In genomic region chr5:77449277-77449676, GRCh38 we compare ENCODE assay signal across 19 cellular contexts. TPM values are rescaled to one million over a fixed set of nuclear protein-coding genes. Genes with fewer than 3 reads are reported as not detected.
DNase-seq lines count a peak whose midpoint lies in the region; ATAC-seq, FAIRE-seq and TF ChIP-seq lines count a peak whose summit lies in the region.
"Had no signal": no experiment of that assay in that cellular context is flagged by ENCODE, and none has a peak within 500 bp of the region (broad histone marks: within the 10 kb centered on the region; RNA-seq: fewer than 3 reads in every experiment).

No MANE protein-coding gene starts in this region.

- H3K4me3 ChIP-seq in right atrium auricular region (no peak overlapping the region), heart left ventricle (no peak overlapping the region), aorta (ENCODE audit: low read length in 2 of 2) (no peak overlapping the region)
- H3K4me3 ChIP-seq: esophagus squamous epithelium, hepatocyte, skin epidermis, tibial nerve had no signal

- 58 to 74% (median 69%) methylated on average over 1 of the region's 1 CpG for WGBS in heart left ventricle, 4 donors
- 7 to 10% methylated on average over 1 of the region's 1 CpG for WGBS in aorta, 2 donors

- TF ChIP-seq CTCF in right atrium auricular region (IDR thresholded peaks at IDR 0.05) = no peak
- TF ChIP-seq CTCF in heart left ventricle (IDR thresholded peaks at IDR 0.05) = no peak

- DNase-seq in Right ventricle myocardium inferior (ENCODE audit: missing footprints) (no peak), right atrium auricular region (ENCODE audit: low spot score) (no peak), RPMI8226 (peak; percentile 81), heart left ventricle (no peak), aorta (peak in 1 of 2 donors; percentile 50), germinal center (ENCODE audit: low spot score) (no peak), RCC 7860 (ENCODE audit: low spot score) (no peak)
- DNase-seq: activated CD4-positive, alpha-beta T cell treated with anti-CD3 and anti-CD28 coated beads for 1 hour; activated CD8-positive, alpha-beta memory T cell treated with anti-CD3 and anti-CD28 coated beads, Interleukin-2, amount 50 U/mL, for 48 hours; CD4-positive, alpha-beta memory T cell; esophagus squamous epithelium; HCEC 1CT; kidney glomerular epithelial cell; NCI-H1105 treated with DMSO at 0.1 percent for 48 hours had no signal

- ATAC-seq in Right ventricle myocardium inferior (peak; percentile 84), heart left ventricle (peak; percentile 74 to 89 (median 84)), aorta (ENCODE audit: low FRiP score) (peak; percentile 57), GM21423 (IDR thresholded peaks at IDR 0.05; ENCODE audit: unreplicated experiment) (no peak)
- ATAC-seq: stimulated activated effector memory CD8-positive, alpha-beta T cell treated with anti-CD3 and anti-CD28 coated beads, Interleukin-12 subunit alpha, Interleukin-12 subunit beta, amount 100 ng/mL, for 72 hours had no signal

- no peak for TF ChIP-seq POLR2A in heart left ventricle (IDR thresholded peaks at IDR 0.05)

- intact Hi-C loops in Right ventricle myocardium inferior (cut with DNase I) (no loop called here), heart left ventricle (cut with DNase I) (no loop called here), aorta (cut with DNase I) (no loop called here)

- FAIRE-seq in RCC 7860 (lab: Jason Lieb, UNC) = no peak

- H3K4me1 ChIP-seq in right atrium auricular region (peaks cover 0 to 7% of the 10 kb centered on the region in 2 donors), heart left ventricle (peaks cover 0 to 13% (median 0%) of the 10 kb centered on the region in 12 donors), aorta (ENCODE audit: control insufficient read depth in 1 of 2, insufficient read depth in 2 of 2, low read length in 2 of 2) (peaks cover 0 to 9% of the 10 kb centered on the region in 2 donors)
- H3K4me1 ChIP-seq: esophagus squamous epithelium had no signal

- peak overlapping the region in 1 of 2 donors; percentile 7 for H3K27ac ChIP-seq in right atrium auricular region
- H3K27ac ChIP-seq in heart left ventricle = peak overlapping the region in 2 of 12 donors; percentile 24 to 28
- H3K27ac ChIP-seq in aorta (ENCODE audit: low read depth in 1 of 2, low read length in 2 of 2) = no peak overlapping the region
- H3K27ac ChIP-seq: esophagus squamous epithelium, hepatocyte, skin epidermis had no signal

- H3K36me3 ChIP-seq in right atrium auricular region (no peaks in the 10 kb centered on the region), heart left ventricle (peaks cover 0 to 65% (median 33%) of the 10 kb centered on the region in 9 donors), aorta (ENCODE audit: control insufficient read depth in 1 of 2, insufficient read depth in 2 of 2, low read length in 1 of 2) (peaks cover 2 to 3% of the 10 kb centered on the region in 2 donors)

- H3K9me3 ChIP-seq in right atrium auricular region (no peaks in the 10 kb centered on the region), heart left ventricle (peaks cover 0 to 7% (median 0%) of the 10 kb centered on the region in 12 donors), aorta (ENCODE audit: control insufficient read depth, low read length) (peaks cover 2% of the 10 kb centered on the region)
- H3K9me3 ChIP-seq: esophagus squamous epithelium had no signal

- H3K27me3 ChIP-seq in right atrium auricular region (no peaks in the 10 kb centered on the region), heart left ventricle (no peaks in the 10 kb centered on the region), aorta (ENCODE audit: control insufficient read depth in 1 of 2, insufficient read depth in 2 of 2, low read length in 1 of 2) (no peaks in the 10 kb centered on the region)
- H3K27me3 ChIP-seq: esophagus squamous epithelium, hepatocyte, tibial nerve had no signal

RNA-seq across cellular contexts. Expression of gene WDR41, which starts 42.8 kb away (rescaled TPM):
- total RNA-seq in Right ventricle myocardium inferior (28.3 TPM), right atrium auricular region (10 to 100 TPM; 24.6 to 26.1 TPM), heart left ventricle (10 to 100 TPM; 22.2 to 50.9 (median 35.0) TPM), aorta (10 to 100 TPM; 53.6 to 59.7 TPM)
- polyA plus RNA-seq in heart left ventricle (10 to 100 TPM in 1 of 2 donors, 1 to 10 TPM in 1; 7.9 to 35.1 TPM), aorta (10 to 100 TPM; 48.4 to 54.1 TPM)
